9 cellular contexts compared by ENCODE assay signal in the genomic region with DNA sequence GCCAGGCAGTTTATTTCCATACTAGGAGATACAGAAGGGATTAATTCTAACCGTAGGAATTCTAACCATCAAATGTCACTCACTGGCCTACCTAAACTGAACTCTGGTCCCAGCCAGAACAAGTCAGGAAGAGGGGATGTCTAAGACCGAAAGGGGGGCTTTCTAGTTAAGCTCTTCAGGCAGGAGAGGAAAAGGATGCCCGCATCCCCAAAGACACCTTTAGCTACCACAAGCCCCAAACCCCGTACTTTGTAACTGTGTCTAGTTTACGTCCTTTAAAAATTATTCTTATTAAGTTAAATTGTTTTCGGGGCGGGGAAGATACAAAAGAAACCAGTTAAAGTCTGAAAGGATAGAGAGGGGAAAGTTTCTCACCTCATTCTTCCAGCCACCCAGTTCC. TPM values are rescaled to one million over a fixed set of nuclear protein-coding genes. Genes with fewer than 3 reads are reported as not detected.
DNase-seq lines count a peak whose midpoint lies in the region; ATAC-seq, FAIRE-seq and TF ChIP-seq lines count a peak whose summit lies in the region.
"Had no signal": no experiment of that assay in that cellular context is flagged by ENCODE, and none has a peak within 500 bp of the region (broad histone marks: within the 10 kb centered on the region; RNA-seq: fewer than 3 reads in every experiment).

No MANE protein-coding gene starts in this region.

- RAD21 ChIA-PET in GM12878 (lab: Charles Lee; ENCODE audit: unreplicated experiment): interaction anchor here (1.0 to 1.7 kb wide), 3 partner anchors 40 to 45 kb away, joined by 3 to 9 read pairs (median 5); no protein-coding TSS in a partner anchor

- no peak for FAIRE-seq in GM12878 (lab: Jason Lieb, UNC)

- H3K79me2 ChIP-seq in GM12878 (ENCODE audit: control insufficient read depth, insufficient read depth, low read length): peaks cover 23% of the 10 kb centered on the region

- TF ChIP-seq RAD21 in GM12878 (IDR thresholded peaks at IDR 0.05; ENCODE audit: insufficient read depth, low read depth, low read length): no peak

- H3K9me3 ChIP-seq in heart left ventricle (no peaks in the 10 kb centered on the region), GM12878 (replicated peaks; ENCODE audit: control insufficient read depth, insufficient read depth, low read length) (no peaks in the 10 kb centered on the region), mesodermal cell (ENCODE audit: control insufficient read depth, low read length) (no peaks in the 10 kb centered on the region), uterus (no peaks in the 10 kb centered on the region)

- peak overlapping the region; percentile 84 for H3K9ac ChIP-seq in GM12878 (ENCODE audit: control insufficient read depth, insufficient read depth, low read length)

- intact Hi-C loops in heart left ventricle (cut with DNase I): no loop called here
- intact Hi-C loops in cardiac septum (cut with DNase I): no loop called here
- intact Hi-C loops in GM12878 (cut with micrococcal nuclease; ENCODE audit: unreplicated experiment): no loop called here
- intact Hi-C loops in uterus (cut with DNase I; ENCODE audit: low total_unique reads): no loop called here

- H3K27me3 ChIP-seq in heart left ventricle: no peaks in the 10 kb centered on the region
- H3K27me3 ChIP-seq in GM12878 (replicated peaks in 1 of 2; ENCODE audit: control insufficient read depth in 2 of 2, insufficient read depth in 2 of 2, low read length in 1 of 2): no peaks in the 10 kb centered on the region
- H3K27me3 ChIP-seq in uterus: no peaks in the 10 kb centered on the region

- WGBS in heart left ventricle, 4 donors: 41 to 55% (median 45%) methylated on average over 7 of the region's 7 CpGs
- 66% methylated on average over 7 of the region's 7 CpGs for WGBS in GM12878 (ENCODE audit: insufficient coverage, insufficient replicate concordance, low lambda C conversion rate, missing lambda C conversion rate)
- WGBS in mesodermal cell (ENCODE audit: insufficient coverage in 2 of 2), 2 experiments: 40% methylated on average over 1 of the region's 7 CpGs; no CpG with 5 or more reads in 1 of the 2 experiments

- H3K4me3 ChIP-seq in heart left ventricle: peak overlapping the region in 11 of 12 donors; percentile 67 to 99 (median 95)
- peak overlapping the region; percentile 70 for H3K4me3 ChIP-seq in GM12878
- H3K4me3 ChIP-seq in mesodermal cell (ENCODE audit: extremely low read depth, insufficient read depth, low read length, poor library complexity, severe bottlenecking): peak overlapping the region; percentile 80
- peak overlapping the region; percentile 74 to 86 for H3K4me3 ChIP-seq in uterus

- H3K27ac ChIP-seq in heart left ventricle: peak overlapping the region in 10 of 12 donors; percentile 97 to 100 (median 99)
- no peak overlapping the region for H3K27ac ChIP-seq in GM12878 (ENCODE audit: control insufficient read depth, insufficient read depth)
- H3K27ac ChIP-seq in mesodermal cell (ENCODE audit: low read depth, low read length, severe bottlenecking): peak overlapping the region; percentile 94
- peak overlapping the region; percentile 96 to 98 for H3K27ac ChIP-seq in uterus

- TF ChIP-seq EP300 in GM12878 (IDR thresholded peaks at IDR 0.05; ENCODE audit: borderline replicate concordance in 1 of 2, control insufficient read depth in 1 of 2, low read depth in 2 of 2, low read length in 2 of 2): no peak

- peak overlapping the region; percentile 87 for H3K4me2 ChIP-seq in GM12878 (ENCODE audit: control insufficient read depth, insufficient read depth)

- no peaks in the 10 kb centered on the region for H4K20me1 ChIP-seq in GM12878 (ENCODE audit: control insufficient read depth, insufficient read depth)

- no peaks in the 10 kb centered on the region for H3K36me3 ChIP-seq in heart left ventricle
- H3K36me3 ChIP-seq in GM12878 (ENCODE audit: control insufficient read depth in 2 of 2, insufficient read depth in 2 of 2, low read length in 1 of 2): no peaks in the 10 kb centered on the region
- H3K36me3 ChIP-seq in mesodermal cell (ENCODE audit: control insufficient read depth, insufficient read depth, low read length): no peaks in the 10 kb centered on the region
- no peaks in the 10 kb centered on the region for H3K36me3 ChIP-seq in uterus

- ATAC-seq in heart left ventricle (no peak), GM12878 (no peak)

- H2AFZ ChIP-seq in GM12878 (ENCODE audit: control insufficient read depth, low read depth, low read length): no peak overlapping the region

- CTCF ChIA-PET in GM12878 (lab: Yijun Ruan, JAX): interaction anchor here (0.8 to 5.0 kb wide), 8 partner anchors 11 to 192 kb away, joined by 3 to 52 read pairs (median 6); partner anchors contain the start of gene DEF6

- TF ChIP-seq POLR2A in heart left ventricle (IDR thresholded peaks at IDR 0.05): no peak
- no peak for TF ChIP-seq POLR2A in GM12878 (IDR thresholded peaks at IDR 0.05; ENCODE audit: low read depth, low read length)
- no peak for TF ChIP-seq POLR2A in uterus (IDR thresholded peaks at IDR 0.05)

- POLR2A ChIA-PET in GM12878 (lab: Charles Lee): interaction anchor here (0.7 to 2.9 kb wide), 4 partner anchors 9 to 466 kb away, joined by 3 to 10 read pairs (median 6); no protein-coding TSS in a partner anchor

- SMC1A ChIA-PET in GM12878 (lab: Charles Lee; ENCODE audit: uncharacterized antibody, unreplicated experiment): interaction anchor here (0.9 to 1.3 kb wide), 4 partner anchors 10 to 43 kb away, joined by 3 read pairs; no protein-coding TSS in a partner anchor

- H3K4me1 ChIP-seq in heart left ventricle (peaks cover 0 to 41% (median 23%) of the 10 kb centered on the region in 12 donors), GM12878 (ENCODE audit: control insufficient read depth, insufficient read depth, low read length) (no peaks in the 10 kb centered on the region; the same call in 1 of the 2 replicates), mesodermal cell (ENCODE audit: control insufficient read depth, insufficient read depth, low read length, poor library complexity, severe bottlenecking) (peaks cover 5% of the 10 kb centered on the region), uterus (no peaks in the 10 kb centered on the region)

- DNase-seq in heart left ventricle (no peak), cardiac septum (ENCODE audit: low spot score) (no peak), GM12878 (ENCODE audit: low read depth, low spot score) (no peak), uterus (no peak), SK-N-DZ (ENCODE audit: low spot score) (no peak), ureter (ENCODE audit: low spot score) (no peak), foreskin melanocyte (no peak)
- DNase-seq: cerebellar nuclear complex had no signal

- in situ Hi-C loops in GM12878 (cut with MboI): no loop called here

- TF ChIP-seq CTCF in heart left ventricle (IDR thresholded peaks at IDR 0.05) (no peak), GM12878 (IDR thresholded peaks at IDR 0.05 in 2 of 3, conservative IDR thresholded peaks at IDR 0.05 in 1 of 3; ENCODE audit: control insufficient read depth in 2 of 3, extremely low read depth in 1 of 3, insufficient read depth in 1 of 3, low read depth in 3 of 3, low read length in 3 of 3) (no peak), uterus (IDR thresholded peaks at IDR 0.05) (no peak)

- BruUV-seq in GM12878 (replicated peaks; lab: Mats Ljungman, UMichigan): TSS peak; percentile 75

RNA-seq across cellular contexts. Expression of gene ZNF76, which starts 1.2 kb away (rescaled TPM):
- total RNA-seq in heart left ventricle: 10 to 100 TPM; 26.2 to 46.1 (median 33.0) TPM
- polyA plus RNA-seq in heart left ventricle: 10 to 100 TPM; 20.2 to 42.3 TPM
- 39.9 TPM for total RNA-seq in cardiac septum
- total RNA-seq in GM12878 (2013; cell fraction: nucleolus; rRNA removed): 66.2 and 84.5 TPM in 2 replicates
- 23.1 and 29.5 TPM in 2 replicates for total RNA-seq in GM12878 (2014; rRNA removed)
- total RNA-seq in GM12878 (2014; rRNA removed; fragmentation: Illumina TruSeq; extraction: Trizol): 12.4 and 13.5 TPM in 2 replicates
- 29.3 and 35.8 TPM in 2 replicates for total RNA-seq in GM12878 (2021)
- 12.0 TPM for polyA plus RNA-seq in GM12878 (2011; ENCODE audit: low read depth)
- polyA plus RNA-seq in GM12878 (2011; rRNA removed): 16.1 and 25.9 TPM in 2 replicates
- polyA plus RNA-seq in GM12878 (2011; cell fraction: cytosol; rRNA removed): 21.1 and 27.7 TPM in 2 replicates
- 166 and 175 TPM in 2 replicates for polyA plus RNA-seq in GM12878 (2011; cell fraction: nucleus; rRNA removed)
- polyA plus RNA-seq in GM12878 (2012): 25.4 and 32.4 TPM in 2 replicates
- polyA plus RNA-seq in GM12878 (2014; fragmentation: Illumina TruSeq; extraction: Trizol): 19.9 and 23.5 TPM in 2 replicates
- 1 to 10 TPM; 2.8 to 3.1 TPM for polyA plus RNA-seq in GM12878 (2014; fragmentation: Nextera tagmentation; extraction: Ambion mirVana)
- polyA plus RNA-seq in GM12878 (2014; rRNA removed): 40.5 and 41.0 TPM in 2 replicates
- 10 to 100 TPM; 23.7 to 25.8 TPM for polyA plus RNA-seq in GM12878 (2016; fragmentation: Nextera tagmentation; extraction: Ambion mirVana)
- polyA minus RNA-seq in GM12878 (2011; rRNA and poly(A)+ RNA removed): 37.5 and 38.8 TPM in 2 replicates
- 6.4 and 6.7 TPM in 2 replicates for polyA minus RNA-seq in GM12878 (2011; cell fraction: cytosol; rRNA and poly(A)+ RNA removed)
- 23.8 and 29.1 TPM in 2 replicates for polyA minus RNA-seq in GM12878 (2011; cell fraction: nucleus; rRNA and poly(A)+ RNA removed)
- polyA plus RNA-seq in mesodermal cell (2013, experiment 1 of 2): 23.4 TPM
- polyA plus RNA-seq in mesodermal cell (2013, experiment 2 of 2): 21.3 TPM
- 10 to 100 TPM; 18.9 to 56.1 (median 41.1) TPM for total RNA-seq in uterus
- polyA plus RNA-seq in SK-N-DZ (2014; cell fraction: cytosol; rRNA removed): 15.5 and 18.4 TPM in 2 replicates
- polyA plus RNA-seq in SK-N-DZ (2014; cell fraction: nucleus; rRNA removed): 60.8 and 107 TPM in 2 replicates
- total RNA-seq in ureter: 53.4 TPM

RNA-seq across cellular contexts. Expression of gene DEF6, which starts 39.3 kb away (rescaled TPM):
- total RNA-seq in heart left ventricle (10 to 100 TPM in 1 of 9 donors, 1 to 10 TPM in 5, under 1 TPM in 3; 0.38 to 14.4 (median 1.3) TPM), cardiac septum (1.7 TPM), GM12878 (2014; rRNA removed) (51.1 and 55.3 TPM in 2 replicates), GM12878 (2014; rRNA removed; fragmentation: Illumina TruSeq; extraction: Trizol) (26.9 and 29.3 TPM in 2 replicates), GM12878 (2021) (58.1 and 66.3 TPM in 2 replicates), uterus (1 to 10 TPM in 3 of 4 donors, under 1 TPM in 1; 0.26 to 8.9 (median 3.1) TPM), ureter (28.0 TPM)
- polyA plus RNA-seq in heart left ventricle (under 1 TPM; 0.72 to 0.86 TPM), GM12878 (2011; rRNA removed) (26.1 and 42.3 TPM in 2 replicates), GM12878 (2014; fragmentation: Illumina TruSeq; extraction: Trizol) (9.3 and 21.6 TPM in 2 replicates), GM12878 (2014; fragmentation: Nextera tagmentation; extraction: Ambion mirVana) (1 to 10 TPM; 3.3 to 5.1 TPM), GM12878 (2014; rRNA removed) (59.8 and 72.1 TPM in 2 replicates), GM12878 (2016; fragmentation: Nextera tagmentation; extraction: Ambion mirVana) (10 to 100 TPM; 59.9 to 69.5 TPM)
- 29.5 and 31.1 TPM in 2 replicates for total RNA-seq in GM12878 (2013; cell fraction: nucleolus; rRNA removed)
- 14.7 TPM for polyA plus RNA-seq in GM12878 (2011; ENCODE audit: low read depth)
- polyA plus RNA-seq in GM12878 (2011; cell fraction: cytosol; rRNA removed): 52.1 and 69.4 TPM in 2 replicates
- polyA plus RNA-seq in GM12878 (2011; cell fraction: nucleus; rRNA removed): 108 and 140 TPM in 2 replicates
- 35.5 and 37.3 TPM in 2 replicates for polyA plus RNA-seq in GM12878 (2012)
- 34.4 and 55.3 TPM in 2 replicates for polyA minus RNA-seq in GM12878 (2011; rRNA and poly(A)+ RNA removed)
- polyA minus RNA-seq in GM12878 (2011; cell fraction: cytosol; rRNA and poly(A)+ RNA removed): 20.3 and 20.8 TPM in 2 replicates
- polyA minus RNA-seq in GM12878 (2011; cell fraction: nucleus; rRNA and poly(A)+ RNA removed): 24.4 and 32.3 TPM in 2 replicates
- 5.0 TPM for polyA plus RNA-seq in mesodermal cell (2013, experiment 1 of 2)
- polyA plus RNA-seq in mesodermal cell (2013, experiment 2 of 2): 4.8 TPM
- polyA plus RNA-seq in SK-N-DZ (2014; cell fraction: cytosol; rRNA removed): 1.8 and 2.3 TPM in 2 replicates
- polyA plus RNA-seq in SK-N-DZ (2014; cell fraction: nucleus; rRNA removed): 2.2 and 2.5 TPM in 2 replicates

RNA-seq across cellular contexts. Expression of gene SCUBE3, which starts 44.6 kb away (rescaled TPM):
- total RNA-seq in heart left ventricle: 10 to 100 TPM in 2 of 9 donors, 1 to 10 TPM in 7; 1.7 to 18.7 (median 4.6) TPM
- polyA plus RNA-seq in heart left ventricle: 1 to 10 TPM in 1 of 2 donors, under 1 TPM in 1; 0.61 to 2.4 TPM
- 5.2 TPM for total RNA-seq in cardiac septum
- not detected in 2 replicates for total RNA-seq in GM12878 (2013; cell fraction: nucleolus; rRNA removed)
- under 0.01 TPM in 2 replicates for total RNA-seq in GM12878 (2014; rRNA removed)
- total RNA-seq in GM12878 (2014; rRNA removed; fragmentation: Illumina TruSeq; extraction: Trizol): not detected in 2 replicates
- total RNA-seq in GM12878 (2021): not detected in 2 replicates
- polyA plus RNA-seq in GM12878 (2011; ENCODE audit: low read depth): 0.08 TPM
- polyA plus RNA-seq in GM12878 (2011; rRNA removed): not detected in 2 replicates
- polyA plus RNA-seq in GM12878 (2011; cell fraction: cytosol; rRNA removed): under 0.01 TPM in 1 of 2 replicates, not detected in the other
- polyA plus RNA-seq in GM12878 (2011; cell fraction: nucleus; rRNA removed): 0.01 TPM in 1 of 2 replicates, not detected in the other
- 0.07 and 0.08 TPM in 2 replicates for polyA plus RNA-seq in GM12878 (2012)
- not detected in 2 replicates for polyA plus RNA-seq in GM12878 (2014; fragmentation: Illumina TruSeq; extraction: Trizol)
- under 1 TPM; 0.04 to 0.10 TPM for polyA plus RNA-seq in GM12878 (2014; fragmentation: Nextera tagmentation; extraction: Ambion mirVana)
- 0.01 TPM in 1 of 2 replicates, not detected in the other for polyA plus RNA-seq in GM12878 (2014; rRNA removed)
- under 1 TPM; 0.19 to 0.20 TPM for polyA plus RNA-seq in GM12878 (2016; fragmentation: Nextera tagmentation; extraction: Ambion mirVana)
- not detected in 2 replicates for polyA minus RNA-seq in GM12878 (2011; rRNA and poly(A)+ RNA removed)
- polyA minus RNA-seq in GM12878 (2011; cell fraction: cytosol; rRNA and poly(A)+ RNA removed): not detected in 2 replicates
- polyA minus RNA-seq in GM12878 (2011; cell fraction: nucleus; rRNA and poly(A)+ RNA removed): not detected in 2 replicates
- polyA plus RNA-seq in mesodermal cell (2013, experiment 1 of 2): 10.8 TPM
- 10.8 TPM for polyA plus RNA-seq in mesodermal cell (2013, experiment 2 of 2)
- 1 to 10 TPM in 1 of 4 donors, under 1 TPM in 1, not detected in 2; 0.61 to 3.3 TPM for total RNA-seq in uterus
- 0.08 and 0.09 TPM in 2 replicates for polyA plus RNA-seq in SK-N-DZ (2014; cell fraction: cytosol; rRNA removed)
- 0.02 and 0.13 TPM in 2 replicates for polyA plus RNA-seq in SK-N-DZ (2014; cell fraction: nucleus; rRNA removed)
- total RNA-seq in ureter: 10.0 TPM
